13 cellular contexts compared by ENCODE assay signal in the genomic region with DNA sequence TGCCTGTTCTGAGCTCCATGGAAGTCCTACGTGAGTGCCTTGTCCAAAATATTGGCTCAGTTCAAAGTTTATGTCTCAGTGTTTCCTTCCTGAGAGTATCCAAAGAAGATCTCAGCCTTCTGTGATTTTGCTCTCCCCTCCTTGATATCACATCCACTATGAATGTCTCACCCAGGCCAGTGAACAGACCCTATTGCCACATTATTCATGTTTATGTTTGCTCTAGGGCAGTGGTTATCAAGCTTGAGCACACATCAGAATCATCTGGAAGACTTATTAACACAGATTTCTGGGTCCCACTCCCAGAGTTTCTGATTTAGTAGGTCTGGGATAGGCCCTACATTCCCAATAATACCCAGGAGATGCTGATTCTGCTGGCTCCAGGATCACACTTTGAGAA.
DNase-seq lines count a peak whose midpoint lies in the region; ATAC-seq and TF ChIP-seq lines count a peak whose summit lies in the region.
"Had no signal": no experiment of that assay in that cellular context is flagged by ENCODE, and none has a peak within 500 bp of the region (broad histone marks: within the 10 kb centered on the region; RNA-seq: fewer than 3 reads in every experiment).

No MANE protein-coding gene starts in this region.

- peak overlapping the region; percentile 84; the same call in 1 of the 2 replicates for H3K4me3 Mint-ChIP-seq in HFFc6
- no peak overlapping the region for H3K4me3 Mint-ChIP-seq in progenitor cell of endocrine pancreas (ENCODE audit: low read depth)
- H3K4me3 Mint-ChIP-seq: activated CD8-positive, alpha-beta T cell treated with anti-CD3 and anti-CD28 coated beads for 36 hours; activated naive CD4-positive, alpha-beta T cell treated with anti-CD3 and anti-CD28 coated beads for 36 hours; T-helper 2 cell treated with Interferon-gamma antibody and Interleukin-4, amounts not matched to agents 5 μg/mL and 100 μg/mL, for 36 hours had no signal

- H3K27ac ChIP-seq in brain microvascular endothelial cell (peak overlapping the region; percentile 59), lung (ENCODE audit: low read depth in 1 of 2, low read length in 1 of 2) (peak overlapping the region; percentile 57 to 69), subcutaneous abdominal adipose tissue (ENCODE audit: low read depth, low read length) (peak overlapping the region; percentile 66), thyroid gland (no peak overlapping the region)

- H3K4me1 Mint-ChIP-seq in HFFc6 (ENCODE audit: low read depth) (peaks cover 90% of the 10 kb centered on the region), progenitor cell of endocrine pancreas (ENCODE audit: low read depth) (peaks cover 2% of the 10 kb centered on the region)

- H3K9me3 Mint-ChIP-seq in HFFc6 (no peaks in the 10 kb centered on the region), progenitor cell of endocrine pancreas (ENCODE audit: low read depth) (no peaks in the 10 kb centered on the region)
- H3K9me3 Mint-ChIP-seq: activated CD8-positive, alpha-beta T cell treated with anti-CD3 and anti-CD28 coated beads for 36 hours; activated naive CD4-positive, alpha-beta T cell treated with anti-CD3 and anti-CD28 coated beads for 36 hours; T-helper 2 cell treated with Interferon-gamma antibody and Interleukin-4, amounts not matched to agents 5 μg/mL and 100 μg/mL, for 36 hours had no signal

- ATAC-seq in lung (ENCODE audit: insufficient read depth, low FRiP score), result no peak
- ATAC-seq: activated CD8-positive, alpha-beta T cell treated with anti-CD3 and anti-CD28 coated beads for 36 hours had no signal

- H3K27ac Mint-ChIP-seq in HFFc6 (peak overlapping the region; percentile 96), progenitor cell of endocrine pancreas (no peak overlapping the region)
- H3K27ac Mint-ChIP-seq: activated CD8-positive, alpha-beta T cell treated with anti-CD3 and anti-CD28 coated beads for 36 hours; activated naive CD4-positive, alpha-beta T cell treated with anti-CD3 and anti-CD28 coated beads for 36 hours; T-helper 2 cell treated with Interferon-gamma antibody and Interleukin-4, amounts not matched to agents 5 μg/mL and 100 μg/mL, for 36 hours had no signal

- no peak for DNase-seq in HFFc6
- DNase-seq in brain microvascular endothelial cell, result no peak
- DNase-seq in lung (ENCODE audit: low spot score), result no peak
- no peak for DNase-seq in progenitor cell of endocrine pancreas (ENCODE audit: low spot score, unreplicated experiment)
- DNase-seq in thyroid gland, result no peak
- no peak for DNase-seq in NCI-H524 (lab: John Stamatoyannopoulos, UW)
- DNase-seq: activated CD8-positive, alpha-beta T cell treated with anti-CD3 and anti-CD28 coated beads for 36 hours; activated naive CD4-positive, alpha-beta T cell treated with anti-CD3 and anti-CD28 coated beads for 36 hours; Caco-2; glutamatergic neuron; midbrain had no signal

- TF ChIP-seq CTCF in HFFc6 (IDR thresholded peaks at IDR 0.05), result no peak
- no peak for TF ChIP-seq CTCF in brain microvascular endothelial cell (IDR thresholded peaks at IDR 0.05; ENCODE audit: low read depth, low read length, missing control alignments)
- no peak for TF ChIP-seq CTCF in lung (IDR thresholded peaks at IDR 0.05; ENCODE audit: control extremely low read depth, extremely low read depth)
- TF ChIP-seq CTCF in progenitor cell of endocrine pancreas (IDR thresholded peaks at IDR 0.05; ENCODE audit: unreplicated experiment), result no peak
- no peak for TF ChIP-seq CTCF in thyroid gland (IDR thresholded peaks at IDR 0.05)

- peaks cover 3% of the 10 kb centered on the region; the same call in 1 of the 2 replicates for H3K27me3 Mint-ChIP-seq in HFFc6 (ENCODE audit: insufficient read depth)
- peaks cover 26% of the 10 kb centered on the region for H3K27me3 Mint-ChIP-seq in progenitor cell of endocrine pancreas
- H3K27me3 Mint-ChIP-seq: activated CD8-positive, alpha-beta T cell treated with anti-CD3 and anti-CD28 coated beads for 36 hours had no signal

- H3K4me1 ChIP-seq in lung (ENCODE audit: control insufficient read depth in 2 of 2, insufficient read depth in 2 of 2, low read length in 2 of 2), result peaks cover 12 to 18% of the 10 kb centered on the region in 2 donors
- peaks cover 14 to 39% (median 37%) of the 10 kb centered on the region in 5 donors for H3K4me1 ChIP-seq in subcutaneous abdominal adipose tissue (ENCODE audit: control insufficient read depth in 5 of 5, insufficient read depth in 5 of 5, low read length in 5 of 5)
- peaks cover 0 to 26% of the 10 kb centered on the region in 2 donors for H3K4me1 ChIP-seq in thyroid gland
- H3K4me1 ChIP-seq: Caco-2 had no signal

- H3K36me3 ChIP-seq in brain microvascular endothelial cell (replicated peaks) (no peaks in the 10 kb centered on the region), lung (ENCODE audit: control insufficient read depth in 2 of 2, insufficient read depth in 2 of 2, low read length in 2 of 2) (no peaks in the 10 kb centered on the region), subcutaneous abdominal adipose tissue (ENCODE audit: control insufficient read depth in 5 of 5, insufficient read depth in 5 of 5, low read length in 5 of 5) (no peaks in the 10 kb centered on the region), thyroid gland (no peaks in the 10 kb centered on the region)

- 54 to 74% methylated on average over 1 of the region's 1 CpG for WGBS in lung, 2 donors
- WGBS in thyroid gland, 2 donors, result 67 to 88% methylated on average over 1 of the region's 1 CpG

- peak overlapping the region in 3 of 5 donors; percentile 0 to 53 (median 17) for H3K9ac ChIP-seq in subcutaneous abdominal adipose tissue (ENCODE audit: low read length in 5 of 5)

- H3K9me3 ChIP-seq in lung (ENCODE audit: control insufficient read depth in 2 of 2, insufficient read depth in 1 of 2, low read length in 1 of 2) (no peaks in the 10 kb centered on the region), subcutaneous abdominal adipose tissue (ENCODE audit: control insufficient read depth in 5 of 5, low read length in 5 of 5) (no peaks in the 10 kb centered on the region), thyroid gland (no peaks in the 10 kb centered on the region)
- H3K9me3 ChIP-seq: Caco-2 had no signal

- H3K27me3 ChIP-seq in brain microvascular endothelial cell (replicated peaks), result no peaks in the 10 kb centered on the region
- H3K27me3 ChIP-seq in lung (ENCODE audit: control insufficient read depth, insufficient read depth), result no peaks in the 10 kb centered on the region
- H3K27me3 ChIP-seq in subcutaneous abdominal adipose tissue (ENCODE audit: control insufficient read depth in 5 of 5, insufficient read depth in 4 of 5, low read length in 5 of 5), result no peaks in the 10 kb centered on the region
- H3K27me3 ChIP-seq in thyroid gland, result no peaks in the 10 kb centered on the region

- no peak for TF ChIP-seq POLR2A in thyroid gland (IDR thresholded peaks at IDR 0.05)

- peaks cover 7% of the 10 kb centered on the region; the same call in 1 of the 2 replicates for H3K36me3 Mint-ChIP-seq in HFFc6 (ENCODE audit: low read depth)
- no peaks in the 10 kb centered on the region for H3K36me3 Mint-ChIP-seq in progenitor cell of endocrine pancreas (ENCODE audit: insufficient read depth)

- intact Hi-C loops in thyroid gland (cut with DNase I), result loop anchor here (10.0 kb wide), 1 partner anchor 67 kb away; no protein-coding TSS in a partner anchor

- no peak overlapping the region for H3K4me3 ChIP-seq in brain microvascular endothelial cell (ENCODE audit: low read depth, low read length)
- no peak overlapping the region for H3K4me3 ChIP-seq in lung
- no peak overlapping the region for H3K4me3 ChIP-seq in subcutaneous abdominal adipose tissue (ENCODE audit: low read depth in 1 of 5, low read length in 5 of 5)
- no peak overlapping the region for H3K4me3 ChIP-seq in thyroid gland (replicated peaks in 1 of 3)

- in situ Hi-C loops in brain microvascular endothelial cell (cut with HindIII; ENCODE audit: low pct_ligation_motif_present, low sequenced_read_pairs), result no loop called here

Comparison
In these comparisons a context has a peak if more than half of its experiments do, and no peak if none do; other contexts are left out.
1. H3K27ac ChIP-seq: peak in brain microvascular endothelial cell (single experiment), lung (2 of 2) and subcutaneous abdominal adipose tissue (single experiment); none in thyroid gland (0 of 3).